ENCODE assay signal across 24 cellular contexts in genomic region chrX:13985697-13986435, GRCh38. TPM values are rescaled to one million over a fixed set of nuclear protein-coding genes. Genes with fewer than 3 reads are reported as not detected.
DNase-seq lines count a peak whose midpoint lies in the region; ATAC-seq and TF ChIP-seq lines count a peak whose summit lies in the region.
"Had no signal": no experiment of that assay in that cellular context is flagged by ENCODE, and none has a peak within 500 bp of the region (broad histone marks: within the 10 kb centered on the region; RNA-seq: fewer than 3 reads in every experiment).

No MANE protein-coding gene starts in this region.

- H3K27me3 ChIP-seq in Peyer's patch = no peaks in the 10 kb centered on the region
- H3K27me3 ChIP-seq: foreskin keratinocyte, testis had no signal

- H3K27ac ChIP-seq in Peyer's patch = no peak overlapping the region
- H3K27ac ChIP-seq: coronary artery, foreskin keratinocyte, PC-9, testis had no signal

- ATAC-seq in GM18511 (IDR thresholded peaks at IDR 0.05; ENCODE audit: unreplicated experiment) (peak; percentile 79), HG03103 (IDR thresholded peaks at IDR 0.05; ENCODE audit: low read depth, unreplicated experiment) (peak; percentile 64), Right ventricle myocardium inferior (no peak), GM21737 (IDR thresholded peaks at IDR 0.05; ENCODE audit: unreplicated experiment) (no peak)
- ATAC-seq: foreskin keratinocyte, left cardiac atrium, SK-N-SH treated with all-trans-retinoic acid at 6 μM for 48 hours had no signal

- no peaks in the 10 kb centered on the region for H3K36me3 ChIP-seq in Peyer's patch

- no peak for TF ChIP-seq POLR2A in Peyer's patch (IDR thresholded peaks at IDR 0.05)

- intact Hi-C loops in Right ventricle myocardium inferior (cut with DNase I) = no loop called here

- H3K9me3 ChIP-seq in Peyer's patch = no peaks in the 10 kb centered on the region
- H3K9me3 ChIP-seq: Caco-2, testis had no signal

- DNase-seq in GM20000 (ENCODE audit: low spot score) = peak; percentile 6
- peak; percentile 53 for DNase-seq in foreskin melanocyte
- no peak for DNase-seq in Right ventricle myocardium inferior (ENCODE audit: missing footprints)
- no peak for DNase-seq in Peyer's patch
- DNase-seq: activated CD4-positive, alpha-beta T cell treated with anti-CD3 and anti-CD28 coated beads, Interleukin-2, amount 50 U/mL, for 1 hour; activated naive CD4-positive, alpha-beta T cell treated with anti-CD3 and anti-CD28 coated beads, Interleukin-2, amount 50 U/mL, for 16 hours; activated T-cell treated with anti-CD3 and anti-CD28 coated beads for 4 hours; Caco-2; foreskin keratinocyte; H7; left cardiac atrium; NCI-H2029 treated with DMSO at 0.1 percent for 48 hours; NCI-H510A treated with DMSO at 0.1 percent for 48 hours; nephron progenitor cell; PC-9; small intestine; stimulated activated CD4-positive, alpha-beta T cell treated with anti-CD3 and anti-CD28 coated beads, Interleukin-4, amount 100 ng/mL, for 24 hours; stimulated activated CD8-positive, alpha-beta memory T cell treated with anti-CD3 and anti-CD28 coated beads, Interleukin-4, amount 100 ng/mL, for 48 hours; testis had no signal

- no peak overlapping the region for H3K4me3 ChIP-seq in Peyer's patch
- H3K4me3 ChIP-seq: coronary artery, PC-9, testis had no signal

- H3K4me1 ChIP-seq in Peyer's patch = no peaks in the 10 kb centered on the region
- H3K4me1 ChIP-seq: Caco-2, foreskin keratinocyte, testis had no signal

- TF ChIP-seq CTCF in GM20000 (IDR thresholded peaks at IDR 0.05; ENCODE audit: extremely low read depth, missing control alignments) = no peak
- no peak for TF ChIP-seq CTCF in Peyer's patch (IDR thresholded peaks at IDR 0.05)

RNA-seq across cellular contexts. Expression of gene GEMIN8, which starts 43.8 kb away (rescaled TPM):
- 9.3 TPM for total RNA-seq in Right ventricle myocardium inferior
- 10 to 100 TPM; 10.7 to 47.9 (median 17.3) TPM for total RNA-seq in Peyer's patch

Comparison
In these comparisons a context has a peak if more than half of its experiments do, and no peak if none do; other contexts are left out.
1. ATAC-seq: peak in GM18511 (single experiment) and HG03103 (single experiment); none in Right ventricle myocardium inferior (single experiment) and GM21737 (single experiment).
2. DNase-seq: peak in GM20000 (single experiment) and foreskin melanocyte (single experiment); none in Right ventricle myocardium inferior (single experiment) and Peyer's patch (0 of 3).